In genomic region chr1:33321178-33321577, GRCh38 we compare ENCODE assay signal across 1 cellular context.
TF ChIP-seq lines count a peak whose summit lies in the region.

No MANE protein-coding gene starts in this region.

TF ChIP-seq in HCT116, 20 proteins besides CTCF, POLR2A, EP300 and RAD21 (continued from another document):
- TF ChIP-seq ATF3 (IDR thresholded peaks at IDR 0.05) (no peak), POLR2AphosphoS5 (IDR thresholded peaks at IDR 0.05; ENCODE audit: low read depth, low read length) (no peak), TCF7L2 (IDR thresholded peaks at IDR 0.05; ENCODE audit: borderline replicate concordance, extremely low read depth, insufficient read depth, insufficient read length) (no peak), CEBPB (IDR thresholded peaks at IDR 0.05; ENCODE audit: low read depth) (no peak), YY1 (IDR thresholded peaks at IDR 0.05; ENCODE audit: extremely low read depth, insufficient replicate concordance, low read depth, low read length) (no peak)
